ENCODE assay signal across 32 cellular contexts in the genomic region with DNA sequence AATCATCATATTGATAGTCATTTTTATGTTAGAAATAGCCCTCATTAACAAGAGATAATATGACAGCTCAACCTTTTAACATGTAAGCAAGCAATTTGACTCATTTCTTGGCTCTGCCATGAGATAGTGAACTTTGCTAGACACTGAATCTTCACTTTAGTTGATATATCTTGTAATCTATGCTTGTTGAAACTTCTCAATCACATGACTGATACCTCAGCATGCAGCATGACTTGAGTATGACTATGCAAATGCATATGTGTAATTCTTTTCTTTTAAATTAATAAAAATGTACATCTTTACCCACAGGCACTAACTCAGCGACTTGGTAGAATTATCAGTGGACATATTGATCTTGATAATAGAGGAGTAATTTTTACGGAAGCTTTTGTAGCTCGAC. TPM values are rescaled to one million over a fixed set of nuclear protein-coding genes. Genes with fewer than 3 reads are reported as not detected.
"Had no signal": no experiment of that assay in that cellular context is flagged by ENCODE, and none has a peak within 500 bp of the region (broad histone marks: within the 10 kb centered on the region; RNA-seq: fewer than 3 reads in every experiment).

No MANE protein-coding gene starts in this region.

- H3K27ac Mint-ChIP-seq: immature natural killer cell; memory B cell; naive thymus-derived CD4-positive, alpha-beta T cell; natural killer cell treated with Interleukin-12 subunit alpha and Interleukin-12 subunit beta and Interleukin-15 and Interleukin-18, amount 100 ng/mL, for 72 hours; stimulated activated naive B cell treated with anti-CD40 and anti-IgM and Interleukin-4, amounts not matched to agents 10 μg/mL and 1 μg/mL and 100 μg/mL, for 72 hours had no signal

- H3K9me3 ChIP-seq: left ventricle myocardium inferior, mucosa of descending colon, pancreas, prostate gland, stomach, testis, thyroid gland, transverse colon, upper lobe of left lung, vagina had no signal

- H3K4me3 Mint-ChIP-seq: immature natural killer cell; memory B cell; naive thymus-derived CD4-positive, alpha-beta T cell; natural killer cell treated with Interleukin-12 subunit alpha and Interleukin-12 subunit beta and Interleukin-15 and Interleukin-18, amount 100 ng/mL, for 72 hours; stimulated activated naive B cell treated with anti-CD40 and anti-IgM and Interleukin-4, amounts not matched to agents 10 μg/mL and 1 μg/mL and 100 μg/mL, for 72 hours had no signal

- H3K4me1 ChIP-seq: prostate gland had no signal

- ATAC-seq: mucosa of descending colon; naive thymus-derived CD4-positive, alpha-beta T cell; natural killer cell treated with Interleukin-12 subunit alpha and Interleukin-12 subunit beta and Interleukin-15 and Interleukin-18, amount 100 ng/mL, for 72 hours; pancreas; right cardiac atrium; sciatic nerve; stimulated activated naive B cell treated with anti-CD40 and anti-IgM and Interleukin-4, amounts not matched to agents 10 μg/mL and 1 μg/mL and 100 μg/mL, for 72 hours; stimulated activated naive CD8-positive, alpha-beta T cell treated with anti-CD3 and anti-CD28 coated beads, Interleukin-15, Interleukin-2, amounts not matched to agents 100 U/mL and 50 U/mL, for 24 hours had no signal

- H3K4me3 ChIP-seq: left ventricle myocardium inferior, lung, mucosa of descending colon, pancreas, prostate gland, skin epidermis, stomach, testis, thyroid gland, transverse colon, upper lobe of left lung, vagina had no signal

- DNase-seq: hypothalamus; immature natural killer cell; islet precursor cell; left ventricle myocardium inferior; midbrain; mucosa of descending colon; naive thymus-derived CD4-positive, alpha-beta T cell; pancreas; posterior cingulate gyrus; retina; right cardiac atrium; stimulated activated CD4-positive, alpha-beta T cell treated with anti-CD3 and anti-CD28 coated beads, Interleukin-12 subunit alpha, Interleukin-12 subunit beta, amount 100 ng/mL, for 4 hours; stimulated activated CD4-positive, alpha-beta T cell treated with anti-CD3 and anti-CD28 coated beads, Interleukin-15, amount 100 ng/mL, for 24 hours; stimulated activated CD4-positive, alpha-beta T cell treated with anti-CD3 and anti-CD28 coated beads, Interleukin-2, amount 100 ng/mL, for 24 hours; stimulated activated CD4-positive, alpha-beta T cell treated with anti-CD3 and anti-CD28 coated beads, Interleukin-4, amount 100 ng/mL, for 1 hour; stimulated activated naive B cell treated with anti-CD40 and anti-IgM and Interleukin-4, amounts not matched to agents 10 μg/mL and 1 μg/mL and 100 μg/mL, for 72 hours; stimulated activated naive CD8-positive, alpha-beta T cell treated with anti-CD3 and anti-CD28 coated beads, Interleukin-15, Interleukin-2, amounts not matched to agents 100 U/mL and 50 U/mL, for 24 hours; stomach; testis; thyroid gland; transverse colon; upper lobe of left lung had no signal

- H3K27ac ChIP-seq: left ventricle myocardium inferior, pancreas, prostate gland, skin epidermis, stomach, testis, thyroid gland, transverse colon, upper lobe of left lung, vagina had no signal

- H3K27me3 Mint-ChIP-seq: memory B cell; naive thymus-derived CD4-positive, alpha-beta T cell; natural killer cell treated with Interleukin-12 subunit alpha and Interleukin-12 subunit beta and Interleukin-15 and Interleukin-18, amount 100 ng/mL, for 72 hours; stimulated activated naive B cell treated with anti-CD40 and anti-IgM and Interleukin-4, amounts not matched to agents 10 μg/mL and 1 μg/mL and 100 μg/mL, for 72 hours had no signal

- H3K27me3 ChIP-seq: pancreas, stomach, testis, thyroid gland, transverse colon, upper lobe of left lung, vagina had no signal

RNA-seq across cellular contexts. Expression of a gene that starts 34.7 kb away (rescaled TPM):
- total RNA-seq: kidney epithelial cell; myocyte; naive thymus-derived CD4-positive, alpha-beta T cell; natural killer cell treated with Interleukin-12 subunit alpha and Interleukin-12 subunit beta and Interleukin-15 and Interleukin-18, amount 100 ng/mL, for 72 hours had no signal
- polyA plus RNA-seq: immature natural killer cell; naive thymus-derived CD4-positive, alpha-beta T cell; neural cell had no signal
